20 cellular contexts compared by ENCODE assay signal in genomic region chr15:62296756-62297507, GRCh38.
DNase-seq lines count a peak whose midpoint lies in the region; ATAC-seq and TF ChIP-seq lines count a peak whose summit lies in the region.
"Had no signal": no experiment of that assay in that cellular context is flagged by ENCODE, and none has a peak within 500 bp of the region (broad histone marks: within the 10 kb centered on the region; RNA-seq: fewer than 3 reads in every experiment).

No MANE protein-coding gene starts in this region.

- WGBS in right lobe of liver (ENCODE audit: insufficient coverage, low coverage, low lambda C conversion rate, missing lambda C conversion rate), result 69% methylated on average over 6 of the region's 12 CpGs

- H3K4me1 ChIP-seq in HUES48 (ENCODE audit: control insufficient read depth, insufficient read depth, low read length), result peaks cover 28% of the 10 kb centered on the region
- H3K4me1 ChIP-seq in NT2/D1 (ENCODE audit: insufficient read depth, insufficient read length), result peaks cover 8% of the 10 kb centered on the region
- H3K4me1 ChIP-seq in neural progenitor cell, result peaks cover 26% of the 10 kb centered on the region
- peaks cover 0 to 9% (median 1%) of the 10 kb centered on the region in 4 donors for H3K4me1 ChIP-seq in right lobe of liver
- H3K4me1 ChIP-seq: Peyer's patch, SJCRH30 had no signal

- H4K20me1 ChIP-seq in neural progenitor cell (ENCODE audit: low read depth), result no peaks in the 10 kb centered on the region

- no peak for ATAC-seq in right lobe of liver

- H3K4me1 Mint-ChIP-seq in neural progenitor cell, result peaks cover 13% of the 10 kb centered on the region
- no peaks in the 10 kb centered on the region for H3K4me1 Mint-ChIP-seq in activated T-cell treated with anti-CD3 and anti-CD28 coated beads, Interleukin-2, amount 50 U/mL, for 24 hours (ENCODE audit: low read depth)

- H3K4me2 ChIP-seq in neural progenitor cell, result peak overlapping the region; percentile 21

- intact Hi-C loops in right lobe of liver (cut with DNase I), result no loop called here

- H3K4me3 ChIP-seq in HUES48 (ENCODE audit: low read depth, low read length) (no peak overlapping the region), NT2/D1 (ENCODE audit: insufficient read length, low read depth) (no peak overlapping the region), neural progenitor cell (no peak overlapping the region), right lobe of liver (no peak overlapping the region)
- H3K4me3 ChIP-seq: Peyer's patch, SJCRH30 had no signal

- no peaks in the 10 kb centered on the region for H3K36me3 ChIP-seq in HUES48 (ENCODE audit: control insufficient read depth, insufficient read depth, low read length)
- H3K36me3 ChIP-seq in NT2/D1 (ENCODE audit: insufficient read depth, insufficient read length, low read length), result no peaks in the 10 kb centered on the region
- H3K36me3 ChIP-seq in neural progenitor cell, result no peaks in the 10 kb centered on the region
- no peaks in the 10 kb centered on the region for H3K36me3 ChIP-seq in right lobe of liver
- H3K36me3 ChIP-seq: BE2C, Peyer's patch, SJCRH30 had no signal

- peaks cover 35% of the 10 kb centered on the region for H3F3A ChIP-seq in neural progenitor cell (ENCODE audit: low read depth)

- DNase-seq in NT2/D1 (ENCODE audit: low read depth, low spot score) (peak; percentile 59), iPS DF 19.7 (ENCODE audit: low read depth, low spot score) (peak; percentile 45), neural progenitor cell (ENCODE audit: low spot score) (peak; percentile 40), right lobe of liver (no peak), NCI-H1436 (lab: John Stamatoyannopoulos, UW) (no peak)
- no peak for DNase-seq in activated T-cell treated with anti-CD3 and anti-CD28 coated beads, Interleukin-2, amount 50 U/mL, for 24 hours
- DNase-seq: BE2C; DMS79; HCEC 1CT; NCI-H1417; NCI-H187; NCI-H2107; NCI-H2227 treated with DMSO at 0.1 percent for 48 hours; NCI-H510A; NCI-H748 treated with DMSO at 0.1 percent for 48 hours; NK-92 treated with Interleukin-12 subunit alpha and Interleukin-12 subunit beta, amount 100 ng/mL, for 24 hours; Peyer's patch; SJCRH30 had no signal

- no peaks in the 10 kb centered on the region for H3K9me3 ChIP-seq in HUES48 (ENCODE audit: control insufficient read depth, insufficient read depth, low read length)
- peaks cover 12% of the 10 kb centered on the region; the same call in 1 of the 2 replicates for H3K9me3 ChIP-seq in NT2/D1 (ENCODE audit: insufficient read depth, low read length)
- no peaks in the 10 kb centered on the region for H3K9me3 ChIP-seq in neural progenitor cell (ENCODE audit: low read depth)
- no peaks in the 10 kb centered on the region for H3K9me3 ChIP-seq in right lobe of liver
- H3K9me3 ChIP-seq: BE2C, Peyer's patch, SJCRH30 had no signal

- peak overlapping the region; percentile 57 for H3K27ac ChIP-seq in HUES48 (ENCODE audit: low read depth, low read length)
- H3K27ac ChIP-seq in neural progenitor cell, result no peak overlapping the region
- no peak overlapping the region for H3K27ac ChIP-seq in right lobe of liver
- H3K27ac ChIP-seq: Peyer's patch, SJCRH30 had no signal

- H3K4me3 Mint-ChIP-seq in neural progenitor cell, result no peak overlapping the region
- no peak overlapping the region for H3K4me3 Mint-ChIP-seq in activated T-cell treated with anti-CD3 and anti-CD28 coated beads, Interleukin-2, amount 50 U/mL, for 24 hours

- peak; percentile 11 for TF ChIP-seq CTCF in neural progenitor cell (IDR thresholded peaks at IDR 0.05)
- TF ChIP-seq CTCF in right lobe of liver (IDR thresholded peaks at IDR 0.05), result no peak

- no peaks in the 10 kb centered on the region for H3K36me3 Mint-ChIP-seq in neural progenitor cell
- H3K36me3 Mint-ChIP-seq in activated T-cell treated with anti-CD3 and anti-CD28 coated beads, Interleukin-2, amount 50 U/mL, for 24 hours (ENCODE audit: low read depth), result no peaks in the 10 kb centered on the region
- H3K36me3 Mint-ChIP-seq: IgD-negative memory B cell had no signal

- no peak overlapping the region for H2AFZ ChIP-seq in neural progenitor cell (replicated peaks)

- no peak for TF ChIP-seq POLR2A in right lobe of liver (IDR thresholded peaks at IDR 0.05)

- peaks cover 9% of the 10 kb centered on the region for H3K9me3 Mint-ChIP-seq in neural progenitor cell
- no peaks in the 10 kb centered on the region for H3K9me3 Mint-ChIP-seq in activated T-cell treated with anti-CD3 and anti-CD28 coated beads, Interleukin-2, amount 50 U/mL, for 24 hours

- no peak overlapping the region for H3K27ac Mint-ChIP-seq in neural progenitor cell
- no peak overlapping the region for H3K27ac Mint-ChIP-seq in activated T-cell treated with anti-CD3 and anti-CD28 coated beads, Interleukin-2, amount 50 U/mL, for 24 hours
- H3K27ac Mint-ChIP-seq: IgD-negative memory B cell had no signal

- H3K27me3 Mint-ChIP-seq in neural progenitor cell (ENCODE audit: insufficient read depth, low read depth), result peaks cover 7% of the 10 kb centered on the region
- H3K27me3 Mint-ChIP-seq in activated T-cell treated with anti-CD3 and anti-CD28 coated beads, Interleukin-2, amount 50 U/mL, for 24 hours, result peaks cover 46% of the 10 kb centered on the region
- H3K27me3 Mint-ChIP-seq: IgD-negative memory B cell had no signal

- H3K27me3 ChIP-seq in HUES48 (ENCODE audit: control insufficient read depth, insufficient read depth, low read length) (no peaks in the 10 kb centered on the region), NT2/D1 (ENCODE audit: insufficient read depth, insufficient read length) (no peaks in the 10 kb centered on the region), neural progenitor cell (no peaks in the 10 kb centered on the region), right lobe of liver (no peaks in the 10 kb centered on the region)
- H3K27me3 ChIP-seq: BE2C, Peyer's patch, SJCRH30 had no signal

- H3K9ac ChIP-seq in HUES48 (ENCODE audit: low read depth, low read length) (no peak overlapping the region; the same call in 1 of the 2 replicates), NT2/D1 (ENCODE audit: insufficient read length, low read depth) (peak overlapping the region; percentile 24), neural progenitor cell (no peak overlapping the region)

- no peaks in the 10 kb centered on the region for H3K79me2 ChIP-seq in neural progenitor cell (ENCODE audit: low read depth)

Comparison
In these comparisons a context has a peak if more than half of its experiments do, and no peak if none do; other contexts are left out.
1. DNase-seq: peak in NT2/D1 (single experiment), iPS DF 19.7 (single experiment) and neural progenitor cell (single experiment); none in right lobe of liver (0 of 3), activated T-cell treated with anti-CD3 and anti-CD28 coated beads, Interleukin-2, amount 50 U/mL, for 24 hours (single experiment) and NCI-H1436 (single experiment).